1 cellular context compared by ENCODE assay signal in genomic region chr1:12121212-12122000, GRCh38.
TF ChIP-seq lines count a peak whose summit lies in the region.

No MANE protein-coding gene starts in this region.

TF ChIP-seq in GM23338, 12 proteins besides CTCF, POLR2A, EP300 and RAD21 (continued from another document):
- TF ChIP-seq ETS1 (IDR thresholded peaks at IDR 0.05): no peak
- no peak for TF ChIP-seq REST (IDR thresholded peaks at IDR 0.05; ENCODE audit: unreplicated experiment)
- no peak for TF ChIP-seq ZNF331 (CRISPR knock-in tag; IDR thresholded peaks at IDR 0.05; ENCODE audit: low read depth)
- TF ChIP-seq EZH2 (IDR thresholded peaks at IDR 0.05; ENCODE audit: low read depth, unreplicated experiment): no peak
- no peak for TF ChIP-seq CREB1 (CRISPR knock-in tag; IDR thresholded peaks at IDR 0.05; ENCODE audit: low read depth)
- TF ChIP-seq STAT1 (IDR thresholded peaks at IDR 0.05; ENCODE audit: unreplicated experiment): no peak
